Comparison of ENCODE assay signal across 28 cellular contexts in the genomic region with DNA sequence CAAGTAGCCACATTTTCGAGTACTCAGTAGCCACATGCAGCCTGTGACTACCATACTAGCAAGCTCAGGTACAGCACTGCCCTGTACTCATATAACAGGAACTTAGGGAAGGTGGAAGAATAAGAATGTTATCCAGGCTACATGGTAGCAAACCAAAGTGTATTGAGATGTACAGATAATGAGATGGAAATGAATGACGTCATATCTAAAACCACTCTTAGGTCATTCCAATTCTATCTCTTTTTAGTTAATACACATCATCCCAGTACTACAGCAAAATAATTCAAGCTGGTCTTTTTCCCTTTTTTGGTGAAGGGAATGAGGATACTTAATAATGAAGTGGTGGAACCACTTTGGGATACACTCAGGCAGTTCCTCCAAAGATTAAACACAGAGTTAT. TPM values are rescaled to one million over a fixed set of nuclear protein-coding genes. Genes with fewer than 3 reads are reported as not detected.
"Had no signal": no experiment of that assay in that cellular context is flagged by ENCODE, and none has a peak within 500 bp of the region (broad histone marks: within the 10 kb centered on the region; RNA-seq: fewer than 3 reads in every experiment).

No MANE protein-coding gene starts in this region.

- H3K4me2 ChIP-seq: neural progenitor cell, smooth muscle cell had no signal

- H3K79me2 ChIP-seq: parathyroid adenoma had no signal

- H3K9me3 ChIP-seq: ovary, psoas muscle, suprapubic skin, testis, tibial artery, transverse colon, upper lobe of right lung had no signal

- H3K36me3 ChIP-seq: neural progenitor cell, ovary, spleen, suprapubic skin, tibial artery, transverse colon, upper lobe of right lung had no signal

- H3K4me3 ChIP-seq: neural progenitor cell, ovary, psoas muscle, skin epidermis, smooth muscle cell, spleen, suprapubic skin, testis, tibial artery, transverse colon, upper lobe of right lung had no signal

- H3K27me3 ChIP-seq: neural progenitor cell, ovary, suprapubic skin, testis, tibial artery, transverse colon, upper lobe of right lung had no signal

- H3K27ac ChIP-seq: neural progenitor cell, ovary, parathyroid adenoma, psoas muscle, skin epidermis, spleen, suprapubic skin, testis, tibial artery, transverse colon, upper lobe of right lung had no signal

- H2AFZ ChIP-seq: neural progenitor cell, parathyroid adenoma had no signal

- H3K9ac ChIP-seq: neural progenitor cell, parathyroid adenoma had no signal

- DNase-seq: naive thymus-derived CD4-positive, alpha-beta T cell; natural killer cell; occipital lobe; ovary; posterior cingulate gyrus; psoas muscle; right cardiac atrium; spleen; stimulated activated CD4-positive, alpha-beta T cell treated with anti-CD3 and anti-CD28 coated beads, Interleukin-12 subunit alpha, Interleukin-12 subunit beta, amount 100 ng/mL, for 4 hours; stimulated activated CD4-positive, alpha-beta T cell treated with anti-CD3 and anti-CD28 coated beads, Interleukin-1b, Interleukin-23, amount 100 ng/mL, for 48 hours; stimulated activated CD4-positive, alpha-beta T cell treated with anti-CD3 and anti-CD28 coated beads, Interleukin-4, amount 100 ng/mL, for 1 hour; stimulated activated CD4-positive, alpha-beta T cell treated with anti-CD3 and anti-CD28 coated beads, Interleukin-4, amount 100 ng/mL, for 4 hours; stimulated activated CD8-positive, alpha-beta memory T cell treated with anti-CD3 and anti-CD28 coated beads, Interleukin-4, amount 100 ng/mL, for 48 hours; stimulated activated naive CD4-positive, alpha-beta T cell; stimulated activated naive CD8-positive, alpha-beta T cell treated with anti-CD3 and anti-CD28 coated beads, Interleukin-15, amount 100 ng/mL, for 72 hours; stimulated activated naive CD8-positive, alpha-beta T cell treated with anti-CD3 and anti-CD28 coated beads, Interleukin-15, Interleukin-2, amounts not matched to agents 100 U/mL and 50 U/mL, for 24 hours; substantia nigra; testis; tibial artery; transverse colon; upper lobe of right lung had no signal

- ATAC-seq: naive thymus-derived CD4-positive, alpha-beta T cell; natural killer cell; psoas muscle; right cardiac atrium; sciatic nerve; stimulated activated memory B cell treated with anti-CD40 and anti-IgM and Interleukin-4, amounts not matched to agents 10 μg/mL and 1 μg/mL and 100 μg/mL, for 72 hours; stimulated activated naive CD8-positive, alpha-beta T cell treated with anti-CD3 and anti-CD28 coated beads, Interleukin-15, amount 100 ng/mL, for 72 hours; stimulated activated naive CD8-positive, alpha-beta T cell treated with anti-CD3 and anti-CD28 coated beads, Interleukin-15, Interleukin-2, amounts not matched to agents 100 U/mL and 50 U/mL, for 24 hours; upper lobe of right lung had no signal

RNA-seq across cellular contexts. Expression of gene COLEC12, which starts 38.7 kb away (rescaled TPM):
- total RNA-seq: natural killer cell had no signal
- polyA plus RNA-seq: naive thymus-derived CD4-positive, alpha-beta T cell had no signal
